11 cellular contexts compared by ENCODE assay signal in the genomic region with DNA sequence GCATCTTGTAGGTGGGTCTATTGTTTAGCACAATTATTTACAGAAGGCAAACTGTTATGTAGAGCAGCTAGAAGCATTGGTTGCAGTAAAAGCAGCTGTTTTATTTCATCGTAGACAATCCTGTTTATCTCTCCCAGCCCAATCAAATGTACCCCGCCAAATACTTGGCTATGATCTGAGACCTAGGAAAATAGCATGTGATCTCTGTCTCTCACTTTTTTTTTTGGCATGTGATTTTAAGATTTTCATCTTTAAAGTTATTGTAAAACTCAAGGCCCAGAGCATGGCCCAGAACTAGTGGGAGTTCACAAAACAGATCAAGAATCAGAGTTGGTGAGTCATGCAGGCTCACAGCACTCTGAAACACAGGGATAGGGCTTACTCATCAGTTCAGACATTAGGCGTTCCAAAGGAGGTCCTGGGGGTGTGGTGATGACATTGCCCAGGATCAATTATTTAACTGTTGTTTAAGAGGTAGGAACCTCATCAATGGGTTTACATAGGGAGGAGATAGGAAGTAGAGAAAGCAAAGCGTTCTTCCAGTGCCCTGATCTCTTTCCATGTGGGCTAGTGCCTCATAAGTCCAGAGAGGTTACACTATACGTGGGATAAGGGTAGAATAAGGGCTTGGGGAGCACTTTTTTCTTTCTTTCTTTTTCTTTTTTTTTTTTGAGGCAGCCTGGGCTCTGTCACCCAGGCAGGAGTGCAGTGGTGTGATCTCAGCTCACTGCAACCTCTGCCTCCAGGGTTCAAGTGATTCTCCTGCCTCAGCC. TPM values are rescaled to one million over a fixed set of nuclear protein-coding genes. Genes with fewer than 3 reads are reported as not detected.
A peak's percentile ranks its signal among the peaks of the same experiment; 100 is the strongest.
DNase-seq lines count a peak whose midpoint lies in the region; ATAC-seq and TF ChIP-seq lines count a peak whose summit lies in the region.
"Had no signal": no experiment of that assay in that cellular context is flagged by ENCODE, and none has a peak within 500 bp of the region (broad histone marks: within the 10 kb centered on the region; RNA-seq: fewer than 3 reads in every experiment).

No MANE protein-coding gene starts in this region.

- WGBS in right cardiac atrium = 50% methylated on average over 5 of the region's 5 CpGs
- WGBS in spleen, 5 donors = 61 to 83% (median 68%) methylated on average over 5 of the region's 5 CpGs

- H3K27me3 Mint-ChIP-seq in activated CD4-positive, alpha-beta T cell treated with anti-CD3 and anti-CD28 coated beads, Interleukin-2, amount 10 ng/mL, durations not matched to agents 24 days and 14 days = no peaks in the 10 kb centered on the region
- no peaks in the 10 kb centered on the region for H3K27me3 Mint-ChIP-seq in activated T-helper 17 cell treated with anti-CD3 and anti-CD28 coated beads, Interleukin-2, amount 50 U/mL, for 72 hours
- H3K27me3 Mint-ChIP-seq in nephron progenitor cell (ENCODE audit: low read depth, poor library complexity) = peaks cover 2% of the 10 kb centered on the region

- no peaks in the 10 kb centered on the region for H3K9me3 ChIP-seq in right cardiac atrium (ENCODE audit: control insufficient read depth, low read length)
- H3K9me3 ChIP-seq in spleen = peaks cover 0 to 7% (median 0%) of the 10 kb centered on the region in 8 donors
- H3K9me3 ChIP-seq: HAP-1 had no signal

- H3K4me3 Mint-ChIP-seq in activated CD4-positive, alpha-beta T cell treated with anti-CD3 and anti-CD28 coated beads, Interleukin-2, amount 10 ng/mL, durations not matched to agents 24 days and 14 days = no peak overlapping the region
- H3K4me3 Mint-ChIP-seq in activated T-helper 17 cell treated with anti-CD3 and anti-CD28 coated beads, Interleukin-2, amount 50 U/mL, for 72 hours = no peak overlapping the region
- H3K4me3 Mint-ChIP-seq in nephron progenitor cell = no peak overlapping the region

- peaks cover 2% of the 10 kb centered on the region for H3K36me3 Mint-ChIP-seq in activated CD4-positive, alpha-beta T cell treated with anti-CD3 and anti-CD28 coated beads, Interleukin-2, amount 10 ng/mL, durations not matched to agents 24 days and 14 days (ENCODE audit: low read depth)
- H3K36me3 Mint-ChIP-seq in activated T-helper 17 cell treated with anti-CD3 and anti-CD28 coated beads, Interleukin-2, amount 50 U/mL, for 72 hours (ENCODE audit: low read depth) = peaks cover 9% of the 10 kb centered on the region
- H3K36me3 Mint-ChIP-seq in nephron progenitor cell (ENCODE audit: low read depth) = no peaks in the 10 kb centered on the region

- peak; percentile 92 for ATAC-seq in activated T-helper 17 cell treated with anti-CD3 and anti-CD28 coated beads, Interleukin-2, amount 50 U/mL, for 72 hours (replicated peaks)
- ATAC-seq in right cardiac atrium = peak; percentile 89 to 94

- H3K4me1 Mint-ChIP-seq in activated CD4-positive, alpha-beta T cell treated with anti-CD3 and anti-CD28 coated beads, Interleukin-2, amount 10 ng/mL, durations not matched to agents 24 days and 14 days = peaks cover 20% of the 10 kb centered on the region
- H3K4me1 Mint-ChIP-seq in activated T-helper 17 cell treated with anti-CD3 and anti-CD28 coated beads, Interleukin-2, amount 50 U/mL, for 72 hours = peaks cover 4% of the 10 kb centered on the region
- peaks cover 17% of the 10 kb centered on the region for H3K4me1 Mint-ChIP-seq in nephron progenitor cell

- TF ChIP-seq POLR2A in spleen (IDR thresholded peaks at IDR 0.05) = no peak

- H3K36me3 ChIP-seq in spleen = no peaks in the 10 kb centered on the region
- H3K36me3 ChIP-seq: BLaER1, HAP-1 had no signal

- H3K27ac ChIP-seq in right cardiac atrium (ENCODE audit: low read length) (no peak overlapping the region), spleen (peak overlapping the region in 1 of 8 donors; percentile 52)
- H3K27ac ChIP-seq: BLaER1 had no signal

- H3K27me3 ChIP-seq in right cardiac atrium (ENCODE audit: control insufficient read depth, insufficient read depth) = no peaks in the 10 kb centered on the region
- H3K27me3 ChIP-seq in spleen (replicated peaks in 1 of 7) = no peaks in the 10 kb centered on the region
- H3K27me3 ChIP-seq: BLaER1 had no signal

- intact Hi-C loops in activated CD4-positive, alpha-beta T cell treated with anti-CD3 and anti-CD28 coated beads, Interleukin-2, amount 10 ng/mL, durations not matched to agents 24 days and 14 days (cut with micrococcal nuclease) = loop anchor here (2.0 to 5.0 kb wide), 3 partner anchors 86 to 239 kb away; partner anchors contain the start of gene TIPRL
- intact Hi-C loops in right cardiac atrium (cut with DNase I) = no loop called here
- intact Hi-C loops in spleen (cut with DNase I; ENCODE audit: low total_unique reads) = no loop called here

- no peak overlapping the region for H3K4me3 ChIP-seq in right cardiac atrium (ENCODE audit: low read length)
- H3K4me3 ChIP-seq in spleen = no peak overlapping the region
- H3K4me3 ChIP-seq: BLaER1, HAP-1 had no signal

- TF ChIP-seq CTCF in spleen (IDR thresholded peaks at IDR 0.05 in 8 of 11, conservative IDR thresholded peaks at IDR 0.05 in 3 of 11) (no peak), nephron progenitor cell (IDR thresholded peaks at IDR 0.05) (no peak)

- peak overlapping the region; percentile 58 for H3K27ac Mint-ChIP-seq in activated CD4-positive, alpha-beta T cell treated with anti-CD3 and anti-CD28 coated beads, Interleukin-2, amount 10 ng/mL, durations not matched to agents 24 days and 14 days
- no peak overlapping the region for H3K27ac Mint-ChIP-seq in activated T-helper 17 cell treated with anti-CD3 and anti-CD28 coated beads, Interleukin-2, amount 50 U/mL, for 72 hours
- H3K27ac Mint-ChIP-seq in nephron progenitor cell = no peak overlapping the region

- no peak for DNase-seq in activated CD4-positive, alpha-beta T cell treated with anti-CD3 and anti-CD28 coated beads, Interleukin-2, amount 10 ng/mL, durations not matched to agents 24 days and 14 days
- no peak for DNase-seq in activated CD4-positive, alpha-beta T cell treated with anti-CD3 and anti-CD28 coated beads for 4 hours
- DNase-seq in right cardiac atrium (peak in 2 of 3 donors; percentile 18 to 45), spleen (no peak), T-helper 9 cell (no peak), nephron progenitor cell (no peak)
- peak; percentile 33 for DNase-seq in stimulated activated CD8-positive, alpha-beta memory T cell treated with anti-CD3 and anti-CD28 coated beads, Interleukin-4, amount 100 ng/mL, for 48 hours
- DNase-seq: posterior cingulate gyrus had no signal

- peaks cover 2% of the 10 kb centered on the region for H3K4me1 ChIP-seq in right cardiac atrium (ENCODE audit: control insufficient read depth, insufficient read depth, low read length)
- no peaks in the 10 kb centered on the region for H3K4me1 ChIP-seq in spleen
- H3K4me1 ChIP-seq: BLaER1, HAP-1 had no signal

- H3K9me3 Mint-ChIP-seq in activated CD4-positive, alpha-beta T cell treated with anti-CD3 and anti-CD28 coated beads, Interleukin-2, amount 10 ng/mL, durations not matched to agents 24 days and 14 days = peaks cover 11% of the 10 kb centered on the region
- H3K9me3 Mint-ChIP-seq in activated T-helper 17 cell treated with anti-CD3 and anti-CD28 coated beads, Interleukin-2, amount 50 U/mL, for 72 hours = peaks cover 4% of the 10 kb centered on the region
- peaks cover 5% of the 10 kb centered on the region for H3K9me3 Mint-ChIP-seq in nephron progenitor cell

RNA-seq across cellular contexts. Expression of gene TBX19, which starts 40.3 kb away (rescaled TPM):
- 2.5 and 3.2 TPM in 2 replicates for total RNA-seq in activated CD4-positive, alpha-beta T cell treated with anti-CD3 and anti-CD28 coated beads, Interleukin-2, amount 10 ng/mL, durations not matched to agents 24 days and 14 days
- 1 to 10 TPM; 1.8 to 6.1 TPM for total RNA-seq in activated T-helper 17 cell treated with anti-CD3 and anti-CD28 coated beads, Interleukin-2, amount 50 U/mL, for 72 hours
- total RNA-seq in right cardiac atrium = under 1 TPM; 0.65 to 0.89 (median 0.71) TPM
- polyA plus RNA-seq in right cardiac atrium = 0.52 TPM
- total RNA-seq in spleen = 1 to 10 TPM; 2.2 to 4.7 (median 4.2) TPM
- 1 to 10 TPM; 1.7 to 3.4 (median 2.7) TPM for polyA plus RNA-seq in spleen

Comparison
In these comparisons a context has a peak if more than half of its experiments do, and no peak if none do; other contexts are left out.
1. DNase-seq: peak in right cardiac atrium (2 of 3) and stimulated activated CD8-positive, alpha-beta memory T cell treated with anti-CD3 and anti-CD28 coated beads, Interleukin-4, amount 100 ng/mL, for 48 hours (single experiment); none in activated CD4-positive, alpha-beta T cell treated with anti-CD3 and anti-CD28 coated beads, Interleukin-2, amount 10 ng/mL, durations not matched to agents 24 days and 14 days (single experiment), activated CD4-positive, alpha-beta T cell treated with anti-CD3 and anti-CD28 coated beads for 4 hours (0 of 2), spleen (single experiment), T-helper 9 cell (single experiment) and nephron progenitor cell (single experiment).